ENCODE assay signal across 17 cellular contexts in genomic region chr7:90713628-90714027, GRCh38.
"Had no signal": no experiment of that assay in that cellular context is flagged by ENCODE, and none has a peak within 500 bp of the region (broad histone marks: within the 10 kb centered on the region; RNA-seq: fewer than 3 reads in every experiment).

No MANE protein-coding gene starts in this region.

- H3K4me1 Mint-ChIP-seq: activated CD4-positive, alpha-beta T cell treated with anti-CD3 and anti-CD28 coated beads, Interleukin-2, amount 10 ng/mL, durations not matched to agents 24 days and 14 days; central memory CD8-positive, alpha-beta T cell had no signal

- H3K27me3 Mint-ChIP-seq: activated CD4-positive, alpha-beta T cell treated with anti-CD3 and anti-CD28 coated beads, Interleukin-2, amount 10 ng/mL, durations not matched to agents 24 days and 14 days; central memory CD8-positive, alpha-beta T cell had no signal

- H3K27me3 ChIP-seq: sigmoid colon, thyroid gland had no signal

- ATAC-seq: activated naive CD4-positive, alpha-beta T cell treated with anti-CD3 and anti-CD28 coated beads, Interleukin-2, amount 50 U/mL, for 72 hours; activated T-cell treated with anti-CD3 and anti-CD28 coated beads, Interleukin-2, amount 50 U/mL, for 72 hours had no signal

- H3K36me3 Mint-ChIP-seq: activated naive CD4-positive, alpha-beta T cell treated with anti-CD3 and anti-CD28 coated beads, Interleukin-2, amount 50 U/mL, for 72 hours had no signal

- H3K9me3 Mint-ChIP-seq: activated CD4-positive, alpha-beta T cell treated with anti-CD3 and anti-CD28 coated beads, Interleukin-2, amount 10 ng/mL, durations not matched to agents 24 days and 14 days; activated naive CD4-positive, alpha-beta T cell treated with anti-CD3 and anti-CD28 coated beads, Interleukin-2, amount 50 U/mL, for 72 hours; activated T-cell treated with anti-CD3 and anti-CD28 coated beads, Interleukin-2, amount 50 U/mL, for 72 hours; neural crest cell had no signal

- H3K9me3 ChIP-seq: sigmoid colon, thyroid gland had no signal

- DNase-seq: activated CD4-positive, alpha-beta T cell treated with anti-CD3 and anti-CD28 coated beads, Interleukin-2, amount 10 ng/mL, durations not matched to agents 24 days and 14 days; activated CD8-positive, alpha-beta memory T cell treated with anti-CD3 and anti-CD28 coated beads, Interleukin-2, amount 50 U/mL, for 48 hours; activated gamma-delta T cell; activated T-cell treated with anti-CD3 and anti-CD28 coated beads, Interleukin-2, amount 50 U/mL, for 72 hours; effector CD8-positive, alpha-beta T cell; foreskin melanocyte; head of caudate nucleus; midbrain; sigmoid colon; stimulated activated CD4-positive, alpha-beta T cell treated with anti-CD3 and anti-CD28 coated beads, Interleukin-1b, Interleukin-23, amount 100 ng/mL, for 48 hours; T-helper 2 cell; thyroid gland had no signal

- H3K36me3 ChIP-seq: sigmoid colon, thyroid gland had no signal

- H3K27ac ChIP-seq: sigmoid colon, thyroid gland had no signal

- FAIRE-seq: urothelium cell line had no signal

- H3K4me3 Mint-ChIP-seq: activated CD4-positive, alpha-beta T cell treated with anti-CD3 and anti-CD28 coated beads, Interleukin-2, amount 10 ng/mL, durations not matched to agents 24 days and 14 days; activated T-cell treated with anti-CD3 and anti-CD28 coated beads, Interleukin-2, amount 50 U/mL, for 72 hours; central memory CD8-positive, alpha-beta T cell; neural crest cell had no signal

- H3K27ac Mint-ChIP-seq: activated CD4-positive, alpha-beta T cell treated with anti-CD3 and anti-CD28 coated beads, Interleukin-2, amount 10 ng/mL, durations not matched to agents 24 days and 14 days; activated naive CD4-positive, alpha-beta T cell treated with anti-CD3 and anti-CD28 coated beads, Interleukin-2, amount 50 U/mL, for 72 hours; activated T-cell treated with anti-CD3 and anti-CD28 coated beads, Interleukin-2, amount 50 U/mL, for 72 hours had no signal

- H3K4me3 ChIP-seq: lung, sigmoid colon, thyroid gland had no signal
